7 cellular contexts compared by ENCODE assay signal in genomic region chr7:131424219-131424822, GRCh38.
DNase-seq lines count a peak whose midpoint lies in the region; ATAC-seq, FAIRE-seq and TF ChIP-seq lines count a peak whose summit lies in the region.

No MANE protein-coding gene starts in this region.

- FAIRE-seq in RCC 7860 (lab: Jason Lieb, UNC) = peak; percentile 80
- peak; percentile 65 for FAIRE-seq in endometrium (lab: Jason Lieb, UNC)

- CTCF ChIA-PET in IMR-90 (lab: Yijun Ruan, JAX) = no interaction called here

- H3K14ac ChIP-seq in IMR-90 (replicated peaks; ENCODE audit: low read depth, low read length) = no peak overlapping the region

- TF ChIP-seq POLR2A in IMR-90 (IDR thresholded peaks at IDR 0.05; ENCODE audit: low read depth, low read length) = no peak

- no peak overlapping the region for H4K5ac ChIP-seq in IMR-90 (ENCODE audit: low read depth, low read length)

- POLR2A ChIA-PET in IMR-90 (lab: Charles Lee; ENCODE audit: unreplicated experiment) = no interaction called here

- dilution Hi-C loops in IMR-90 (cut with HindIII; ENCODE audit: low sequenced_read_pairs, unreplicated experiment) = no loop called here

- no peaks in the 10 kb centered on the region for H3K9me1 ChIP-seq in IMR-90 (ENCODE audit: insufficient read depth, low read length)

- no peak overlapping the region for H3K27ac ChIP-seq in IMR-90 (ENCODE audit: insufficient read depth, low read length)

- H2BK5ac ChIP-seq in IMR-90 (ENCODE audit: low read depth, low read length, poor library complexity, severe bottlenecking) = no peak overlapping the region

- no peak overlapping the region for H3K56ac ChIP-seq in IMR-90 (ENCODE audit: extremely low read depth, insufficient read depth, low read length)

- H4K8ac ChIP-seq in IMR-90 (ENCODE audit: low read depth in 2 of 2, low read length in 2 of 2) = no peak overlapping the region

- no peaks in the 10 kb centered on the region for H3K4me1 ChIP-seq in IMR-90 (ENCODE audit: control insufficient read depth, insufficient read depth, low read length)
- no peaks in the 10 kb centered on the region for H3K4me1 ChIP-seq in mucosa of descending colon (ENCODE audit: low read depth)

- WGBS in IMR-90 (ENCODE audit: extremely low coverage in 2 of 2, insufficient read length in 1 of 2), 2 experiments = no CpG with 5 or more reads among the region's 5 CpGs

- no peak overlapping the region for H3K23ac ChIP-seq in IMR-90 (ENCODE audit: low read depth, low read length)

- H3K4me2 ChIP-seq in IMR-90 (ENCODE audit: low read depth, low read length) = no peak overlapping the region

- no peak overlapping the region for H2AK9ac ChIP-seq in IMR-90 (replicated peaks; ENCODE audit: low read depth, low read length, poor library complexity)

- intact Hi-C loops in IMR-90 (cut with micrococcal nuclease) = loop anchor here (1.0 to 2.0 kb wide), 3 partner anchors 96 to 355 kb away; no protein-coding TSS in a partner anchor
- intact Hi-C loops in mucosa of descending colon (cut with DNase I, micrococcal nuclease) = no loop called here

- H3K36me3 ChIP-seq in IMR-90 (ENCODE audit: control insufficient read depth, insufficient read depth, low read length) (peaks cover 4% of the 10 kb centered on the region; the same call in 1 of the 2 replicates), mucosa of descending colon (ENCODE audit: low read depth) (no peaks in the 10 kb centered on the region)

- no peaks in the 10 kb centered on the region for H4K20me1 ChIP-seq in IMR-90 (ENCODE audit: insufficient read depth, low read length)

- peak; percentile 66 for TF ChIP-seq RAD21 in IMR-90 (IDR thresholded peaks at IDR 0.05; ENCODE audit: low read length)

- TF ChIP-seq CTCF in IMR-90 (conservative IDR thresholded peaks at IDR 0.05; ENCODE audit: low read depth, low read length) (peak; percentile 64), mucosa of descending colon (IDR thresholded peaks at IDR 0.05) (peak; percentile 47)

- H2AFZ ChIP-seq in IMR-90 (replicated peaks; ENCODE audit: low read length, poor library complexity) = no peak overlapping the region

- in situ Hi-C loops in IMR-90 (cut with MboI; ENCODE audit: low sequenced_read_pairs) = loop anchor here (10.0 kb wide), 1 partner anchor 350 kb away; no protein-coding TSS in a partner anchor

- H3K9me3 ChIP-seq in IMR-90 (ENCODE audit: control insufficient read depth, insufficient read depth, low read length) (no peaks in the 10 kb centered on the region), mucosa of descending colon (no peaks in the 10 kb centered on the region)

- H3K4me3 ChIP-seq in IMR-90 (ENCODE audit: insufficient read depth, low read depth, low read length) (no peak overlapping the region), mucosa of descending colon (no peak overlapping the region)

- H2AK5ac ChIP-seq in IMR-90 (ENCODE audit: low read depth, low read length) = no peak overlapping the region

- no peaks in the 10 kb centered on the region for H3K27me3 ChIP-seq in IMR-90 (ENCODE audit: control insufficient read depth, insufficient read depth, low read length)

- H3K9ac ChIP-seq in IMR-90 (ENCODE audit: low read depth, low read length) = no peak overlapping the region

- no peak overlapping the region for H2BK20ac ChIP-seq in IMR-90 (ENCODE audit: low read depth, low read length)

- no peak overlapping the region for H3K18ac ChIP-seq in IMR-90 (ENCODE audit: low read depth, low read length)

- no peak overlapping the region for H2BK15ac ChIP-seq in IMR-90 (ENCODE audit: low read depth, low read length)

- H4K91ac ChIP-seq in IMR-90 (ENCODE audit: insufficient read depth, low read depth, low read length) = no peak overlapping the region

- peak; percentile 44 for DNase-seq in EL
- DNase-seq in IMR-90 = peak; percentile 58
- peak; percentile 51 for DNase-seq in RCC 7860 (ENCODE audit: low spot score)
- peak in 1 of 3 donors; percentile 42 for DNase-seq in mucosa of descending colon
- DNase-seq in effector CD4-positive, alpha-beta T cell = no peak

- no TSS peak for BruUV-seq in IMR-90 (replicated peaks; lab: Mats Ljungman, UMichigan)

- peak; percentile 87 for ATAC-seq in IMR-90 (ENCODE audit: low read depth)
- peak; percentile 74 for ATAC-seq in mucosa of descending colon
- ATAC-seq in GM18502 (IDR thresholded peaks at IDR 0.05; ENCODE audit: poor library complexity, unreplicated experiment) = no peak

- no peak overlapping the region for H2BK120ac ChIP-seq in IMR-90 (ENCODE audit: low read depth, low read length)

- peaks cover 8 to 10% of the 10 kb centered on the region in 2 experiments; a peak in 2 of 4 replicates for H3K79me1 ChIP-seq in IMR-90 (ENCODE audit: low read depth in 1 of 2, low read length in 2 of 2)

- H3K4ac ChIP-seq in IMR-90 (ENCODE audit: low read depth, low read length) = no peak overlapping the region

TF ChIP-seq in IMR-90, 13 proteins besides CTCF, POLR2A, EP300 and RAD21:
- TF ChIP-seq NFE2L2 (IDR thresholded peaks at IDR 0.05; ENCODE audit: low read depth, low read length) (no peak), SMC3 (IDR thresholded peaks at IDR 0.05; ENCODE audit: low read depth, low read length) (peak; percentile 63), MAZ (IDR thresholded peaks at IDR 0.05; ENCODE audit: borderline replicate concordance, low read depth, low read length) (no peak), CEBPB (IDR thresholded peaks at IDR 0.05; ENCODE audit: low read depth, low read length) (peak; percentile 90)
TF ChIP-seq in IMR-90: peak in this region for 2.
